ENCODE assay signal across 1 cellular context in the genomic region with DNA sequence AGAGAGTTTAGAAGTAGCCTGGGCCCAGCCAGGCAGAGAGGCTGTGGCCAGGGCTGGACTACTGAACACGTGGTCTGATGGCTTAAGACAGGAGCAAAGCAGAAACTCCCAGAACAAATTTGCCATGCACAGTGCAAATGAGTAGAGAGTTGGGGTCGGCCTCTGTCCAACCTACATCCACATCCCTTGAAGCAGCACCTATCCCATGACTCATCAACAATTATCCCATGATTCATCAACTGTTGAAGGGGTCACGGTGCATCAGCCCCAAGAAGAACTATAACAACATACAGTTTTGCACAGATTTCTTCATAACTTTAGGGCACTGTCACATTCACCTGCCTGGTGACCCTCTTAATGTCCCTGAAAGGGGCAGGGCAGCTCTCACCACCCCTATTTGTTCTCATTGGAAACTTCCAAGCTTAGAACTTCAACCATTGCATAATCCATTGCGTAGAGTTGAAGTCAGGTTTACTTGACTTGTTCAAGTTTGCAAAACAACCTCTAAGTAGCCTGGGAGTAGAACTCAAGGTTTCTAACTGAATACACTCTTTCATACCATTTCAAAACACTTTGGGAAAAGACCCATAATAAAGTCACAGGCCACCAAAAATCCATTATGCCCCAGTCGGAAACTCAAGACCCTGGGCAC.
TF ChIP-seq lines count a peak whose summit lies in the region.

No MANE protein-coding gene starts in this region.

TF ChIP-seq in HCT116, 20 proteins besides CTCF, POLR2A, EP300 and RAD21 (continued from another document):
- no peak for TF ChIP-seq ZBTB33 (IDR thresholded peaks at IDR 0.05; ENCODE audit: extremely low read depth, insufficient replicate concordance, low read length)
- no peak for TF ChIP-seq EZH2phosphoT487 (IDR thresholded peaks at IDR 0.05; ENCODE audit: borderline replicate concordance)
- TF ChIP-seq POLR2AphosphoS5 (IDR thresholded peaks at IDR 0.05; ENCODE audit: low read depth, low read length): no peak
- TF ChIP-seq ZFX (IDR thresholded peaks at IDR 0.05): no peak
- no peak for TF ChIP-seq CBX3 (IDR thresholded peaks at IDR 0.05; ENCODE audit: low read depth)
- no peak for TF ChIP-seq SIN3A (IDR thresholded peaks at IDR 0.05; ENCODE audit: low read depth)
- TF ChIP-seq, protein P1, sequence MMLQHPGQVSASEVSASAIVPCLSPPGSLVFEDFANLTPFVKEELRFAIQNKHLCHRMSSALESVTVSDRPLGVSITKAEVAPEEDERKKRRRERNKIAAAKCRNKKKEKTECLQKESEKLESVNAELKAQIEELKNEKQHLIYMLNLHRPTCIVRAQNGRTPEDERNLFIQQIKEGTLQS (IDR thresholded peaks at IDR 0.05): no peak
- TF ChIP-seq, protein P2, sequence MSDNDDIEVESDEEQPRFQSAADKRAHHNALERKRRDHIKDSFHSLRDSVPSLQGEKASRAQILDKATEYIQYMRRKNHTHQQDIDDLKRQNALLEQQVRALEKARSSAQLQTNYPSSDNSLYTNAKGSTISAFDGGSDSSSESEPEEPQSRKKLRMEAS (IDR thresholded peaks at IDR 0.05): no peak
- TF ChIP-seq JUND (IDR thresholded peaks at IDR 0.05): no peak
- TF ChIP-seq, protein P3, sequence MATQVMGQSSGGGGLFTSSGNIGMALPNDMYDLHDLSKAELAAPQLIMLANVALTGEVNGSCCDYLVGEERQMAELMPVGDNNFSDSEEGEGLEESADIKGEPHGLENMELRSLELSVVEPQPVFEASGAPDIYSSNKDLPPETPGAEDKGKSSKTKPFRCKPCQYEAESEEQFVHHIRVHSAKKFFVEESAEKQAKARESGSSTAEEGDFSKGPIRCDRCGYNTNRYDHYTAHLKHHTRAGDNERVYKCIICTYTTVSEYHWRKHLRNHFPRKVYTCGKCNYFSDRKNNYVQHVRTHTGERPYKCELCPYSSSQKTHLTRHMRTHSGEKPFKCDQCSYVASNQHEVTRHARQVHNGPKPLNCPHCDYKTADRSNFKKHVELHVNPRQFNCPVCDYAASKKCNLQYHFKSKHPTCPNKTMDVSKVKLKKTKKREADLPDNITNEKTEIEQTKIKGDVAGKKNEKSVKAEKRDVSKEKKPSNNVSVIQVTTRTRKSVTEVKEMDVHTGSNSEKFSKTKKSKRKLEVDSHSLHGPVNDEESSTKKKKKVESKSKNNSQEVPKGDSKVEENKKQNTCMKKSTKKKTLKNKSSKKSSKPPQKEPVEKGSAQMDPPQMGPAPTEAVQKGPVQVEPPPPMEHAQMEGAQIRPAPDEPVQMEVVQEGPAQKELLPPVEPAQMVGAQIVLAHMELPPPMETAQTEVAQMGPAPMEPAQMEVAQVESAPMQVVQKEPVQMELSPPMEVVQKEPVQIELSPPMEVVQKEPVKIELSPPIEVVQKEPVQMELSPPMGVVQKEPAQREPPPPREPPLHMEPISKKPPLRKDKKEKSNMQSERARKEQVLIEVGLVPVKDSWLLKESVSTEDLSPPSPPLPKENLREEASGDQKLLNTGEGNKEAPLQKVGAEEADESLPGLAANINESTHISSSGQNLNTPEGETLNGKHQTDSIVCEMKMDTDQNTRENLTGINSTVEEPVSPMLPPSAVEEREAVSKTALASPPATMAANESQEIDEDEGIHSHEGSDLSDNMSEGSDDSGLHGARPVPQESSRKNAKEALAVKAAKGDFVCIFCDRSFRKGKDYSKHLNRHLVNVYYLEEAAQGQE (IDR thresholded peaks at IDR 0.05; ENCODE audit: low read depth): no peak
